18 cellular contexts compared by ENCODE assay signal in the genomic region with DNA sequence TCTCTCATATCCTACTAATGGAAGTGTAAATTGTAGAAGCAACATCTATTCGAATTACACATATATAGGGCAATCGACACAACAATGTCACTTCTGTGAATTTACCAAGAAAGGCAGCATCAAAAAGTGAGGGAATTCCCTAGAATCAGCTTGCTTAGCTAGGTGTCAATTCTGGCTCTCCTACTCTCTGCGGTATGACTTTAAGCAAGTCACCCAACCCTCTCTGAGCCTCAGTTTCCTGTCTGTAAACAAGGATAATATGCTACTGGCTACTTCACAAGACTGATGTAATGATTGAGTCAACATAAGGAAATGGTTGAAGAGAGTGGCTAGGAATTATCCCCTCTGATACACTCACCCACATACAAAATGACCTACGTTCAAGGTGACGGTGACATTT. TPM values are rescaled to one million over a fixed set of nuclear protein-coding genes. Genes with fewer than 3 reads are reported as not detected.
DNase-seq lines count a peak whose midpoint lies in the region; ATAC-seq, FAIRE-seq and TF ChIP-seq lines count a peak whose summit lies in the region.
"Had no signal": no experiment of that assay in that cellular context is flagged by ENCODE, and none has a peak within 500 bp of the region (broad histone marks: within the 10 kb centered on the region; RNA-seq: fewer than 3 reads in every experiment).

No MANE protein-coding gene starts in this region.

- no peak overlapping the region for H3K27ac ChIP-seq in CD4-positive, alpha-beta memory T cell (ENCODE audit: low read depth, low read length)
- no peak overlapping the region for H3K27ac ChIP-seq in mesenchymal stem cell (ENCODE audit: low read length, poor library complexity, severe bottlenecking)
- H3K27ac ChIP-seq: heart left ventricle, neutrophil, right atrium auricular region, thoracic aorta had no signal

- H3K9me3 ChIP-seq in CD4-positive, alpha-beta memory T cell (ENCODE audit: control insufficient read depth in 1 of 2, low read length in 2 of 2), result no peaks in the 10 kb centered on the region
- no peaks in the 10 kb centered on the region for H3K9me3 ChIP-seq in mesenchymal stem cell (ENCODE audit: control insufficient read depth, low read length)
- H3K9me3 ChIP-seq: heart left ventricle, neutrophil, right atrium auricular region, thoracic aorta had no signal

- no peak overlapping the region for H4K8ac ChIP-seq in mesenchymal stem cell (ENCODE audit: low read length)

- peaks cover 34% of the 10 kb centered on the region for H3K79me1 ChIP-seq in mesenchymal stem cell (replicated peaks; ENCODE audit: low read length, poor library complexity, severe bottlenecking)

- H3K23ac ChIP-seq in mesenchymal stem cell (ENCODE audit: low read length in 2 of 2), result no peak overlapping the region

- H3K14ac ChIP-seq in mesenchymal stem cell (ENCODE audit: low read length in 2 of 2), result no peak overlapping the region

- no peak for TF ChIP-seq CTCF in WTC11 (IDR thresholded peaks at IDR 0.05)

- peaks cover 39% of the 10 kb centered on the region for H3K4me1 ChIP-seq in CD4-positive, alpha-beta memory T cell (ENCODE audit: insufficient read depth, low read length)
- H3K4me1 ChIP-seq in mesenchymal stem cell (ENCODE audit: control insufficient read depth, insufficient read depth, low read depth, low read length), result peaks cover 3% of the 10 kb centered on the region

- H3K36me3 ChIP-seq in CD4-positive, alpha-beta memory T cell (ENCODE audit: insufficient read depth, low read length), result no peaks in the 10 kb centered on the region
- peaks cover 15% of the 10 kb centered on the region in 2 experiments for H3K36me3 ChIP-seq in mesenchymal stem cell (ENCODE audit: control insufficient read depth in 1 of 2, insufficient read depth in 2 of 2, low read depth in 1 of 2, low read length in 2 of 2)
- H3K36me3 ChIP-seq: neutrophil, right atrium auricular region, thoracic aorta had no signal

- H3K27ac Mint-ChIP-seq in CD4-positive, alpha-beta memory T cell, result peak overlapping the region in 1 of 7 donors; percentile 58
- H3K27ac Mint-ChIP-seq in WTC11, result peak overlapping the region; percentile 27; the same call in 1 of the 2 replicates
- H3K27ac Mint-ChIP-seq in immature natural killer cell, result peak overlapping the region in 3 of 6 donors; percentile 21 to 44 (median 41)

- H3K36me3 Mint-ChIP-seq in CD4-positive, alpha-beta memory T cell, result peaks cover 7 to 17% of the 10 kb centered on the region in 2 donors
- H3K36me3 Mint-ChIP-seq in WTC11 (peaks cover 4% of the 10 kb centered on the region; the same call in 1 of the 2 replicates), immature natural killer cell (peaks cover 0 to 5% (median 0%) of the 10 kb centered on the region in 3 donors)

- no peaks in the 10 kb centered on the region for H3K27me3 ChIP-seq in CD4-positive, alpha-beta memory T cell (ENCODE audit: insufficient read depth, low read length)
- H3K27me3 ChIP-seq in mesenchymal stem cell (ENCODE audit: control insufficient read depth in 1 of 2, insufficient read depth in 1 of 2, low read length in 2 of 2), result no peaks in the 10 kb centered on the region
- H3K27me3 ChIP-seq: heart left ventricle, neutrophil, right atrium auricular region had no signal

- no peaks in the 10 kb centered on the region for H3K9me3 Mint-ChIP-seq in CD4-positive, alpha-beta memory T cell
- H3K9me3 Mint-ChIP-seq in WTC11 (no peaks in the 10 kb centered on the region), immature natural killer cell (no peaks in the 10 kb centered on the region)

- no peak overlapping the region for H3K18ac ChIP-seq in mesenchymal stem cell (ENCODE audit: low read depth in 1 of 2, low read length in 2 of 2)

- H3K9ac ChIP-seq in mesenchymal stem cell (ENCODE audit: low read length), result no peak overlapping the region

- no peak for DNase-seq in CD4-positive, alpha-beta memory T cell
- DNase-seq in HCEC 1CT, result peak; percentile 9
- DNase-seq in WTC11 (ENCODE audit: low spot score), result no peak
- DNase-seq in immature natural killer cell, result no peak
- DNase-seq in mesenchymal stem cell, result no peak
- DNase-seq in GM19239 (ENCODE audit: insufficient read length, low spot score), result no peak
- DNase-seq in NK-92 treated with Interleukin-12 subunit alpha and Interleukin-12 subunit beta, amount 100 ng/mL, for 24 hours (lab: John Stamatoyannopoulos, UW), result no peak
- DNase-seq: activated CD4-positive, alpha-beta T cell treated with anti-CD3 and anti-CD28 coated beads for 1 hour; DND-41; heart left ventricle; NCI-H2107; NCI-H69; stimulated activated CD4-positive, alpha-beta T cell treated with anti-CD3 and anti-CD28 coated beads, Interleukin-1b, Interleukin-23, amount 100 ng/mL, for 48 hours had no signal

- no peak overlapping the region for H2BK120ac ChIP-seq in mesenchymal stem cell (ENCODE audit: low read depth, low read length)

- H3K4me1 Mint-ChIP-seq in CD4-positive, alpha-beta memory T cell, result peaks cover 57 to 88% (median 68%) of the 10 kb centered on the region in 4 donors
- H3K4me1 Mint-ChIP-seq in WTC11 (peaks cover 63% of the 10 kb centered on the region), immature natural killer cell (peaks cover 72 to 87% of the 10 kb centered on the region in 2 donors)

- H3K4me2 ChIP-seq in mesenchymal stem cell (ENCODE audit: low read length, poor library complexity, severe bottlenecking), result no peak overlapping the region

- H3K27me3 Mint-ChIP-seq in CD4-positive, alpha-beta memory T cell, result no peaks in the 10 kb centered on the region
- no peaks in the 10 kb centered on the region for H3K27me3 Mint-ChIP-seq in WTC11 (ENCODE audit: low read depth)
- no peaks in the 10 kb centered on the region for H3K27me3 Mint-ChIP-seq in immature natural killer cell (ENCODE audit: low read depth in 3 of 3)

- 98% methylated on average over 2 of the region's 5 CpGs for WGBS in mesenchymal stem cell

- no peak overlapping the region for H2BK15ac ChIP-seq in mesenchymal stem cell (ENCODE audit: low read depth, poor library complexity, severe bottlenecking)

- no peak overlapping the region for H2BK5ac ChIP-seq in mesenchymal stem cell (ENCODE audit: low read depth, low read length, poor library complexity, severe bottlenecking)

- POLR2A ChIA-PET in CD4-positive, alpha-beta memory T cell (lab: Charles Lee; ENCODE audit: partially characterized antibody), result no interaction called here
- POLR2A ChIA-PET in WTC11 (lab: Charles Lee), result no interaction called here

- H3K4me3 Mint-ChIP-seq in CD4-positive, alpha-beta memory T cell, result peak overlapping the region in 5 of 8 donors; percentile 4 to 64 (median 45)
- no peak overlapping the region for H3K4me3 Mint-ChIP-seq in WTC11
- H3K4me3 Mint-ChIP-seq in immature natural killer cell, result peak overlapping the region; percentile 10 to 69 (median 18)

- no peak overlapping the region for H4K91ac ChIP-seq in mesenchymal stem cell (ENCODE audit: low read length)

- no peak overlapping the region for H2BK12ac ChIP-seq in mesenchymal stem cell (ENCODE audit: low read length in 2 of 2)

- FAIRE-seq in GM19239 (lab: Jason Lieb, UNC), result no peak
- FAIRE-seq: HTR-8/SVneo, keratinocyte had no signal

- H2AK5ac ChIP-seq in mesenchymal stem cell (ENCODE audit: low read length, severe bottlenecking), result no peak overlapping the region

- H3K4ac ChIP-seq in mesenchymal stem cell (ENCODE audit: low read depth in 1 of 2, low read length in 2 of 2), result no peak overlapping the region

- no peak overlapping the region for H3K4me3 ChIP-seq in CD4-positive, alpha-beta memory T cell (ENCODE audit: low read length in 2 of 2)
- no peak overlapping the region for H3K4me3 ChIP-seq in mesenchymal stem cell (ENCODE audit: insufficient read depth in 1 of 2, low read depth in 1 of 2, low read length in 2 of 2)
- H3K4me3 ChIP-seq: heart left ventricle, right atrium auricular region, thoracic aorta had no signal

- ATAC-seq in WTC11, result no peak
- ATAC-seq: heart left ventricle had no signal

- no peak overlapping the region for H2AFZ ChIP-seq in mesenchymal stem cell (ENCODE audit: low read depth, low read length)

- CTCF ChIA-PET in CD4-positive, alpha-beta memory T cell (lab: Charles Lee; ENCODE audit: partially characterized antibody), result interaction anchor here (3.7 kb wide), 1 partner anchor 20 kb away, joined by 13 read pairs; the partner anchor contains the start of gene CCDC6
- CTCF ChIA-PET in WTC11 (lab: Charles Lee), result no interaction called here

- intact Hi-C loops in CD4-positive, alpha-beta memory T cell (cut with micrococcal nuclease), result no loop called here

TF ChIP-seq in WTC11, 78 proteins besides CTCF, POLR2A, EP300 and RAD21 (continues in another document):
- TF ChIP-seq ESRRA (CRISPR knock-in tag; IDR thresholded peaks at IDR 0.05; ENCODE audit: borderline replicate concordance) (no peak), FOXK1 (CRISPR knock-in tag; IDR thresholded peaks at IDR 0.05) (no peak)
- TF ChIP-seq, protein P1, sequence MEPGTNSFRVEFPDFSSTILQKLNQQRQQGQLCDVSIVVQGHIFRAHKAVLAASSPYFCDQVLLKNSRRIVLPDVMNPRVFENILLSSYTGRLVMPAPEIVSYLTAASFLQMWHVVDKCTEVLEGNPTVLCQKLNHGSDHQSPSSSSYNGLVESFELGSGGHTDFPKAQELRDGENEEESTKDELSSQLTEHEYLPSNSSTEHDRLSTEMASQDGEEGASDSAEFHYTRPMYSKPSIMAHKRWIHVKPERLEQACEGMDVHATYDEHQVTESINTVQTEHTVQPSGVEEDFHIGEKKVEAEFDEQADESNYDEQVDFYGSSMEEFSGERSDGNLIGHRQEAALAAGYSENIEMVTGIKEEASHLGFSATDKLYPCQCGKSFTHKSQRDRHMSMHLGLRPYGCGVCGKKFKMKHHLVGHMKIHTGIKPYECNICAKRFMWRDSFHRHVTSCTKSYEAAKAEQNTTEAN (CRISPR knock-in tag; IDR thresholded peaks at IDR 0.05), result no peak
- TF ChIP-seq, protein P2, sequence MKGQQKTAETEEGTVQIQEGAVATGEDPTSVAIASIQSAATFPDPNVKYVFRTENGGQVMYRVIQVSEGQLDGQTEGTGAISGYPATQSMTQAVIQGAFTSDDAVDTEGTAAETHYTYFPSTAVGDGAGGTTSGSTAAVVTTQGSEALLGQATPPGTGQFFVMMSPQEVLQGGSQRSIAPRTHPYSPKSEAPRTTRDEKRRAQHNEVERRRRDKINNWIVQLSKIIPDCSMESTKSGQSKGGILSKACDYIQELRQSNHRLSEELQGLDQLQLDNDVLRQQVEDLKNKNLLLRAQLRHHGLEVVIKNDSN (CRISPR knock-in tag; IDR thresholded peaks at IDR 0.05), result no peak
- TF ChIP-seq, protein P3, sequence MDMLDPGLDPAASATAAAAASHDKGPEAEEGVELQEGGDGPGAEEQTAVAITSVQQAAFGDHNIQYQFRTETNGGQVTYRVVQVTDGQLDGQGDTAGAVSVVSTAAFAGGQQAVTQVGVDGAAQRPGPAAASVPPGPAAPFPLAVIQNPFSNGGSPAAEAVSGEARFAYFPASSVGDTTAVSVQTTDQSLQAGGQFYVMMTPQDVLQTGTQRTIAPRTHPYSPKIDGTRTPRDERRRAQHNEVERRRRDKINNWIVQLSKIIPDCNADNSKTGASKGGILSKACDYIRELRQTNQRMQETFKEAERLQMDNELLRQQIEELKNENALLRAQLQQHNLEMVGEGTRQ (CRISPR knock-in tag; IDR thresholded peaks at IDR 0.05), result no peak

RNA-seq across cellular contexts. Expression of gene CCDC6, which starts 19.4 kb away (rescaled TPM):
- 10 to 100 TPM; 20.9 to 22.5 TPM for total RNA-seq in CD4-positive, alpha-beta memory T cell
- 1 to 10 TPM; 4.4 to 6.1 TPM for polyA plus RNA-seq in CD4-positive, alpha-beta memory T cell
- 48.4 to 55.2 TPM (median 49.8 TPM) in 3 replicates for total RNA-seq in WTC11 (2021)
- polyA plus RNA-seq in immature natural killer cell, result 1 to 10 TPM; 1.6 to 3.5 (median 1.8) TPM
- polyA plus RNA-seq in mesenchymal stem cell (2013, experiment 1 of 2), result 29.8 TPM
- 30.0 TPM for polyA plus RNA-seq in mesenchymal stem cell (2013, experiment 2 of 2)
